13 cellular contexts compared by ENCODE assay signal in genomic region chr10:125032474-125032873, GRCh38.
"Had no signal": no experiment of that assay in that cellular context is flagged by ENCODE, and none has a peak within 500 bp of the region (broad histone marks: within the 10 kb centered on the region; RNA-seq: fewer than 3 reads in every experiment).

No MANE protein-coding gene starts in this region.

- H3K4me3 Mint-ChIP-seq: activated CD4-positive, alpha-beta memory T cell treated with anti-CD3 and anti-CD28 coated beads for 36 hours; activated CD4-positive, alpha-beta T cell treated with anti-CD3 and anti-CD28 coated beads for 36 hours; activated T-cell treated with anti-CD3 and anti-CD28 coated beads, Interleukin-2, amount 50 U/mL, for 24 hours; naive thymus-derived CD4-positive, alpha-beta T cell; stimulated activated memory B cell treated with anti-CD40 and anti-IgM and Interleukin-4, amounts not matched to agents 10 μg/mL and 1 μg/mL and 100 μg/mL, for 72 hours had no signal

- DNase-seq: activated CD4-positive, alpha-beta memory T cell treated with anti-CD3 and anti-CD28 coated beads for 36 hours; activated CD4-positive, alpha-beta T cell treated with anti-CD3 and anti-CD28 coated beads for 36 hours; activated effector memory CD4-positive, alpha-beta T cell treated with Interleukin-2 at 50 U/mL for 16 hours; activated naive CD4-positive, alpha-beta T cell treated with anti-CD3 and anti-CD28 coated beads, Interleukin-2, amount 50 U/mL, for 16 hours; activated T-cell treated with anti-CD3 and anti-CD28 coated beads, Interleukin-2, amount 50 U/mL, for 24 hours; dorsolateral prefrontal cortex; kidney; left lung; mucosa of descending colon; naive thymus-derived CD4-positive, alpha-beta T cell; stimulated activated CD4-positive, alpha-beta T cell treated with anti-CD3 and anti-CD28 coated beads, Interleukin-2, amount 100 ng/mL, for 48 hours; WERI-Rb-1 had no signal

- H3K4me1 Mint-ChIP-seq: activated CD4-positive, alpha-beta T cell treated with anti-CD3 and anti-CD28 coated beads for 36 hours; naive thymus-derived CD4-positive, alpha-beta T cell; stimulated activated memory B cell treated with anti-CD40 and anti-IgM and Interleukin-4, amounts not matched to agents 10 μg/mL and 1 μg/mL and 100 μg/mL, for 72 hours had no signal

- H3K27me3 Mint-ChIP-seq: activated CD4-positive, alpha-beta T cell treated with anti-CD3 and anti-CD28 coated beads for 36 hours had no signal

- H3K27ac Mint-ChIP-seq: activated CD4-positive, alpha-beta memory T cell treated with anti-CD3 and anti-CD28 coated beads for 36 hours; activated CD4-positive, alpha-beta T cell treated with anti-CD3 and anti-CD28 coated beads for 36 hours; activated T-cell treated with anti-CD3 and anti-CD28 coated beads, Interleukin-2, amount 50 U/mL, for 24 hours; naive thymus-derived CD4-positive, alpha-beta T cell; stimulated activated memory B cell treated with anti-CD40 and anti-IgM and Interleukin-4, amounts not matched to agents 10 μg/mL and 1 μg/mL and 100 μg/mL, for 72 hours had no signal

- H3K9me3 Mint-ChIP-seq: activated CD4-positive, alpha-beta memory T cell treated with anti-CD3 and anti-CD28 coated beads for 36 hours; activated T-cell treated with anti-CD3 and anti-CD28 coated beads, Interleukin-2, amount 50 U/mL, for 24 hours; naive thymus-derived CD4-positive, alpha-beta T cell; stimulated activated memory B cell treated with anti-CD40 and anti-IgM and Interleukin-4, amounts not matched to agents 10 μg/mL and 1 μg/mL and 100 μg/mL, for 72 hours had no signal

- H3K36me3 Mint-ChIP-seq: activated CD4-positive, alpha-beta memory T cell treated with anti-CD3 and anti-CD28 coated beads for 36 hours; naive thymus-derived CD4-positive, alpha-beta T cell; stimulated activated memory B cell treated with anti-CD40 and anti-IgM and Interleukin-4, amounts not matched to agents 10 μg/mL and 1 μg/mL and 100 μg/mL, for 72 hours had no signal

- ATAC-seq: activated CD4-positive, alpha-beta T cell treated with anti-CD3 and anti-CD28 coated beads for 36 hours; left lung; mucosa of descending colon; naive thymus-derived CD4-positive, alpha-beta T cell; stimulated activated memory B cell treated with anti-CD40 and anti-IgM and Interleukin-4, amounts not matched to agents 10 μg/mL and 1 μg/mL and 100 μg/mL, for 72 hours had no signal
